ENCODE assay signal across 12 cellular contexts in genomic region chr7:140053812-140054539, GRCh38. TPM values are rescaled to one million over a fixed set of nuclear protein-coding genes. Genes with fewer than 3 reads are reported as not detected.
DNase-seq lines count a peak whose midpoint lies in the region; ATAC-seq and TF ChIP-seq lines count a peak whose summit lies in the region.
"Had no signal": no experiment of that assay in that cellular context is flagged by ENCODE, and none has a peak within 500 bp of the region (broad histone marks: within the 10 kb centered on the region; RNA-seq: fewer than 3 reads in every experiment).

No MANE protein-coding gene starts in this region.

- no peak overlapping the region for H2AFZ ChIP-seq in OCI-LY7 (ENCODE audit: low read length)

- peak; percentile 94 for ATAC-seq in HG02852 (IDR thresholded peaks at IDR 0.05; ENCODE audit: unreplicated experiment)
- ATAC-seq in Right ventricle myocardium inferior = no peak

- H3K27me3 Mint-ChIP-seq in CD4-positive, alpha-beta memory T cell = no peaks in the 10 kb centered on the region

- no peak overlapping the region for H3K4me2 ChIP-seq in OCI-LY7 (ENCODE audit: low read length)

- no peaks in the 10 kb centered on the region for H3K9me3 Mint-ChIP-seq in CD4-positive, alpha-beta memory T cell

- no peaks in the 10 kb centered on the region for H3K9me3 ChIP-seq in CD4-positive, alpha-beta memory T cell (ENCODE audit: control insufficient read depth in 1 of 2, low read length in 2 of 2)
- H3K9me3 ChIP-seq in OCI-LY7 (ENCODE audit: low read length) = no peaks in the 10 kb centered on the region

- peaks cover 22% of the 10 kb centered on the region for H3K36me3 ChIP-seq in CD4-positive, alpha-beta memory T cell (ENCODE audit: insufficient read depth, low read length)
- no peaks in the 10 kb centered on the region for H3K36me3 ChIP-seq in OCI-LY7 (ENCODE audit: insufficient read depth, low read length)

- POLR2A ChIA-PET in CD4-positive, alpha-beta memory T cell (lab: Charles Lee; ENCODE audit: partially characterized antibody) = no interaction called here
- POLR2A ChIA-PET in OCI-LY7 (lab: Charles Lee) = no interaction called here

- no peak for TF ChIP-seq CTCF in OCI-LY7 (conservative IDR thresholded peaks at IDR 0.05; ENCODE audit: low read length)

- no peaks in the 10 kb centered on the region for H3K79me2 ChIP-seq in OCI-LY7 (ENCODE audit: insufficient read depth, low read depth, low read length)

- CTCF ChIA-PET in CD4-positive, alpha-beta memory T cell (lab: Charles Lee; ENCODE audit: partially characterized antibody) = interaction anchor here (1.2 kb wide), 1 partner anchor 17 kb away, joined by 3 read pairs; no protein-coding TSS in a partner anchor
- CTCF ChIA-PET in OCI-LY7 (lab: Charles Lee; ENCODE audit: unreplicated experiment) = no interaction called here

- peaks cover 39 to 79% (median 54%) of the 10 kb centered on the region in 4 donors for H3K4me1 Mint-ChIP-seq in CD4-positive, alpha-beta memory T cell

- no peak overlapping the region for H3K4me3 ChIP-seq in CD4-positive, alpha-beta memory T cell (ENCODE audit: low read length in 2 of 2)
- H3K4me3 ChIP-seq in OCI-LY7 (ENCODE audit: low read depth, low read length, poor library complexity, severe bottlenecking) = no peak overlapping the region

- no peaks in the 10 kb centered on the region for H3K9me2 ChIP-seq in OCI-LY7 (ENCODE audit: insufficient read depth, low read length)

- peak overlapping the region; percentile 19 for H3K27ac ChIP-seq in CD4-positive, alpha-beta memory T cell (ENCODE audit: low read depth, low read length)
- H3K27ac ChIP-seq in OCI-LY7 (ENCODE audit: low read depth, low read length, poor library complexity, severe bottlenecking) = no peak overlapping the region

- peaks cover 31% of the 10 kb centered on the region for H3K4me1 ChIP-seq in CD4-positive, alpha-beta memory T cell (ENCODE audit: insufficient read depth, low read length)
- no peaks in the 10 kb centered on the region for H3K4me1 ChIP-seq in OCI-LY7 (ENCODE audit: insufficient read depth, low read length, poor library complexity, severe bottlenecking)

- no peaks in the 10 kb centered on the region for H4K20me1 ChIP-seq in OCI-LY7 (ENCODE audit: insufficient read depth, low read length)

- H3K4me3 Mint-ChIP-seq in CD4-positive, alpha-beta memory T cell = peak overlapping the region in 4 of 8 donors; percentile 5 to 51 (median 40)

- H3K36me3 Mint-ChIP-seq in CD4-positive, alpha-beta memory T cell = peaks cover 45 to 62% of the 10 kb centered on the region in 2 donors

- no peak for DNase-seq in CD4-positive, alpha-beta memory T cell
- DNase-seq in GM19238 (ENCODE audit: insufficient read length, low spot score) (peak; percentile 41), NAMALWA (ENCODE audit: low spot score) (peak; percentile 29), OCI-LY7 (ENCODE audit: low spot score) (no peak), Right ventricle myocardium inferior (ENCODE audit: missing footprints) (no peak), nucleus accumbens (lab: John Stamatoyannopoulos, UW) (no peak), T-helper 9 cell (no peak)
- DNase-seq: HCEC 1CT, NCI-H446, T1000, trophoblast cell had no signal

- H3K27me3 ChIP-seq in CD4-positive, alpha-beta memory T cell (ENCODE audit: insufficient read depth, low read length) = no peaks in the 10 kb centered on the region

- intact Hi-C loops in CD4-positive, alpha-beta memory T cell (cut with micrococcal nuclease) = no loop called here
- intact Hi-C loops in OCI-LY7 (cut with micrococcal nuclease; ENCODE audit: unreplicated experiment) = no loop called here
- intact Hi-C loops in Right ventricle myocardium inferior (cut with DNase I) = no loop called here

- no TSS peak for BruUV-seq in OCI-LY7 (replicated peaks; lab: Mats Ljungman, UMichigan)

- H3K27ac Mint-ChIP-seq in CD4-positive, alpha-beta memory T cell = peak overlapping the region; percentile 2 to 86 (median 56)

RNA-seq across cellular contexts. Expression of gene PARP12, which starts 8.8 kb away (rescaled TPM):
- total RNA-seq in CD4-positive, alpha-beta memory T cell = 10 to 100 TPM; 91.8 to 96.6 TPM
- polyA plus RNA-seq in CD4-positive, alpha-beta memory T cell = 10 to 100 TPM; 27.0 to 41.3 TPM
- 12.5 and 13.3 TPM in 2 replicates for total RNA-seq in OCI-LY7 (2014; rRNA removed; shearing (Covaris generic))
- total RNA-seq in OCI-LY7 (2022) (6.5 and 6.8 TPM in 2 replicates), Right ventricle myocardium inferior (13.2 TPM)

Comparison
In these comparisons a context has a peak if more than half of its experiments do, and no peak if none do; other contexts are left out.
1. DNase-seq: peak in GM19238 (single experiment) and NAMALWA (single experiment); none in CD4-positive, alpha-beta memory T cell (0 of 5), OCI-LY7 (single experiment), Right ventricle myocardium inferior (single experiment), nucleus accumbens (0 of 56) and T-helper 9 cell (single experiment).